18 cellular contexts compared by ENCODE assay signal in the genomic region with DNA sequence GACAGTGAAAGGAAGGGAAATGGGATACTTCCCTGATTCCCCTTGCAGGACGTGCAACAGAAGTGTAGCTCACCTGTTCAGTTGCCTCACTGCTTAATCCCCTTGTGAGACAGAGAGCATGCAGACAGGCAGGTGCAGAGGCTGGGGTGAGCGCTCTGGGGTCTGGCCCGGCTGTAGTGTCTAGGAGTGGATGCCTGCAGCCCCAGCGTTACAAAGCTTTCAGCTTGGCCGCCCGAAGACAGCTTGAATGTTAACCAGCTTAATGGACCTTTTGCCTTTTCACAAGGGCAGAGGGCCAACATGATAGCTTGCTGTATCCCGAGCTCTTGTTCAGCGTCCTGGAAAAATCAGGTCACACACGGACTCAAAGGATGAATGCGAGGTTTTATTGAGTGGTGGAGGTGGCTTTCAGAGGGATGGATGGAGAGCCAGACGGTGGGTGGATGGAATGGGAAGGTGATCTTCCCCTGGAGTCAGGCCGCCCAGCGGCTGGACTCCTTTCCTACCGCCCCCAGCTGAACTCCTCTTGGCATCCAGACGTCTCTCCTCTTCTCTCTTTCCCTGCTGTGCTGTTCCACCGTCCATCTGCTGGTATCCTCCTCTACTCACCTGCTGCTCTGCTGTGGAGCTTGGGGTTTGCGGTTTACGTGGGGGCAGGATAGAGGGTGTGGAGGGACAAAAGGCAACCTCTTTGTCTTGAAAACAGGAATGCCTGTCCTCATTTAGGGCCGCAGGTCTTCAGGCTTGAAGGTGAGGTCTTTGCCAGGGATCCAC.
A peak's percentile ranks its signal among the peaks of the same experiment; 100 is the strongest.
DNase-seq lines count a peak whose midpoint lies in the region; ATAC-seq and TF ChIP-seq lines count a peak whose summit lies in the region.
"Had no signal": no experiment of that assay in that cellular context is flagged by ENCODE, and none has a peak within 500 bp of the region (broad histone marks: within the 10 kb centered on the region; RNA-seq: fewer than 3 reads in every experiment).

No MANE protein-coding gene starts in this region.

- no peak for ATAC-seq in stimulated activated memory B cell treated with anti-CD40 and anti-IgM and Interleukin-4, amounts not matched to agents 10 μg/mL and 1 μg/mL and 100 μg/mL, for 72 hours
- ATAC-seq: activated naive CD4-positive, alpha-beta T cell treated with anti-CD3 and anti-CD28 coated beads, Interleukin-2, amount 50 U/mL, for 72 hours; lower lobe of right lung had no signal

- H3K4me3 Mint-ChIP-seq in activated naive CD4-positive, alpha-beta T cell treated with anti-CD3 and anti-CD28 coated beads, Interleukin-2, amount 50 U/mL, for 24 hours = no peak overlapping the region
- H3K4me3 Mint-ChIP-seq in IgD-negative memory B cell = peak overlapping the region in 3 of 4 donors; percentile 17 to 67 (median 51)
- peak overlapping the region; percentile 28 for H3K4me3 Mint-ChIP-seq in endothelial cell (ENCODE audit: unreplicated experiment)
- no peak overlapping the region for H3K4me3 Mint-ChIP-seq in stimulated activated memory B cell treated with anti-CD40 and anti-IgM and Interleukin-4, amounts not matched to agents 10 μg/mL and 1 μg/mL and 100 μg/mL, for 72 hours
- H3K4me3 Mint-ChIP-seq: stimulated activated naive CD8-positive, alpha-beta T cell treated with anti-CD3 and anti-CD28 coated beads, Interleukin-15, Interleukin-2, amounts not matched to agents 100 ng/mL and 50 ng/mL, for 24 hours had no signal

- no peak for DNase-seq in activated naive CD4-positive, alpha-beta T cell treated with Interleukin-2 at 50 U/mL for 16 hours
- DNase-seq in endothelial cell (ENCODE audit: low spot score) = no peak
- no peak for DNase-seq in DMS153 (lab: John Stamatoyannopoulos, UW)
- no peak for DNase-seq in stimulated activated CD4-positive, alpha-beta T cell treated with anti-CD3 and anti-CD28 coated beads, Interleukin-2, amount 100 ng/mL, for 24 hours
- DNase-seq: activated CD4-positive, alpha-beta T cell treated with anti-CD3 and anti-CD28 coated beads for 1 hour; GDM1; head of caudate nucleus; lower lobe of right lung; NCI-H1105 treated with DMSO at 0.1 percent for 48 hours; NCI-H774; ovary; SIG-M5; transverse colon had no signal

- no peak for TF ChIP-seq CTCF in endothelial cell (IDR thresholded peaks at IDR 0.05; ENCODE audit: unreplicated experiment)

- peaks cover 6% of the 10 kb centered on the region for H3K36me3 Mint-ChIP-seq in activated naive CD4-positive, alpha-beta T cell treated with anti-CD3 and anti-CD28 coated beads, Interleukin-2, amount 50 U/mL, for 24 hours
- peaks cover 13% of the 10 kb centered on the region for H3K36me3 Mint-ChIP-seq in IgD-negative memory B cell
- H3K36me3 Mint-ChIP-seq in endothelial cell (ENCODE audit: low read depth, unreplicated experiment) = peaks cover 23% of the 10 kb centered on the region
- H3K36me3 Mint-ChIP-seq in stimulated activated memory B cell treated with anti-CD40 and anti-IgM and Interleukin-4, amounts not matched to agents 10 μg/mL and 1 μg/mL and 100 μg/mL, for 72 hours = peaks cover 36% of the 10 kb centered on the region

- no peaks in the 10 kb centered on the region for H3K27me3 Mint-ChIP-seq in activated naive CD4-positive, alpha-beta T cell treated with anti-CD3 and anti-CD28 coated beads, Interleukin-2, amount 50 U/mL, for 24 hours
- H3K27me3 Mint-ChIP-seq in IgD-negative memory B cell = no peaks in the 10 kb centered on the region
- peaks cover 16% of the 10 kb centered on the region for H3K27me3 Mint-ChIP-seq in endothelial cell (ENCODE audit: unreplicated experiment)
- no peaks in the 10 kb centered on the region for H3K27me3 Mint-ChIP-seq in stimulated activated memory B cell treated with anti-CD40 and anti-IgM and Interleukin-4, amounts not matched to agents 10 μg/mL and 1 μg/mL and 100 μg/mL, for 72 hours
- H3K27me3 Mint-ChIP-seq: stimulated activated naive CD8-positive, alpha-beta T cell treated with anti-CD3 and anti-CD28 coated beads, Interleukin-15, Interleukin-2, amounts not matched to agents 100 ng/mL and 50 ng/mL, for 24 hours had no signal

- H3K27ac Mint-ChIP-seq in activated naive CD4-positive, alpha-beta T cell treated with anti-CD3 and anti-CD28 coated beads, Interleukin-2, amount 50 U/mL, for 24 hours = peak overlapping the region; percentile 77
- peak overlapping the region; percentile 66 to 100 (median 98) for H3K27ac Mint-ChIP-seq in IgD-negative memory B cell
- no peak overlapping the region for H3K27ac Mint-ChIP-seq in endothelial cell (ENCODE audit: unreplicated experiment)
- peak overlapping the region; percentile 99 for H3K27ac Mint-ChIP-seq in stimulated activated memory B cell treated with anti-CD40 and anti-IgM and Interleukin-4, amounts not matched to agents 10 μg/mL and 1 μg/mL and 100 μg/mL, for 72 hours
- H3K27ac Mint-ChIP-seq: stimulated activated naive CD8-positive, alpha-beta T cell treated with anti-CD3 and anti-CD28 coated beads, Interleukin-15, Interleukin-2, amounts not matched to agents 100 ng/mL and 50 ng/mL, for 24 hours had no signal

- peaks cover 48% of the 10 kb centered on the region for H3K4me1 Mint-ChIP-seq in activated naive CD4-positive, alpha-beta T cell treated with anti-CD3 and anti-CD28 coated beads, Interleukin-2, amount 50 U/mL, for 24 hours
- H3K4me1 Mint-ChIP-seq in IgD-negative memory B cell = peaks cover 32 to 46% (median 44%) of the 10 kb centered on the region in 3 donors
- H3K4me1 Mint-ChIP-seq in endothelial cell (ENCODE audit: unreplicated experiment) = peaks cover 25% of the 10 kb centered on the region
- H3K4me1 Mint-ChIP-seq in stimulated activated memory B cell treated with anti-CD40 and anti-IgM and Interleukin-4, amounts not matched to agents 10 μg/mL and 1 μg/mL and 100 μg/mL, for 72 hours = peaks cover 59% of the 10 kb centered on the region

- H3K9me3 Mint-ChIP-seq in activated naive CD4-positive, alpha-beta T cell treated with anti-CD3 and anti-CD28 coated beads, Interleukin-2, amount 50 U/mL, for 24 hours = peaks cover 11% of the 10 kb centered on the region
- H3K9me3 Mint-ChIP-seq in IgD-negative memory B cell (peaks cover 0 to 3% (median 0%) of the 10 kb centered on the region in 3 donors), endothelial cell (ENCODE audit: unreplicated experiment) (peaks cover 22% of the 10 kb centered on the region)
- peaks cover 4% of the 10 kb centered on the region for H3K9me3 Mint-ChIP-seq in stimulated activated memory B cell treated with anti-CD40 and anti-IgM and Interleukin-4, amounts not matched to agents 10 μg/mL and 1 μg/mL and 100 μg/mL, for 72 hours

Comparison
In these comparisons a context has a peak if more than half of its experiments do, and no peak if none do; other contexts are left out.
1. H3K4me3 Mint-ChIP-seq: peak in IgD-negative memory B cell (3 of 4) and endothelial cell (single experiment); none in activated naive CD4-positive, alpha-beta T cell treated with anti-CD3 and anti-CD28 coated beads, Interleukin-2, amount 50 U/mL, for 24 hours (single experiment) and stimulated activated memory B cell treated with anti-CD40 and anti-IgM and Interleukin-4, amounts not matched to agents 10 μg/mL and 1 μg/mL and 100 μg/mL, for 72 hours (single experiment).